In the genomic region with DNA sequence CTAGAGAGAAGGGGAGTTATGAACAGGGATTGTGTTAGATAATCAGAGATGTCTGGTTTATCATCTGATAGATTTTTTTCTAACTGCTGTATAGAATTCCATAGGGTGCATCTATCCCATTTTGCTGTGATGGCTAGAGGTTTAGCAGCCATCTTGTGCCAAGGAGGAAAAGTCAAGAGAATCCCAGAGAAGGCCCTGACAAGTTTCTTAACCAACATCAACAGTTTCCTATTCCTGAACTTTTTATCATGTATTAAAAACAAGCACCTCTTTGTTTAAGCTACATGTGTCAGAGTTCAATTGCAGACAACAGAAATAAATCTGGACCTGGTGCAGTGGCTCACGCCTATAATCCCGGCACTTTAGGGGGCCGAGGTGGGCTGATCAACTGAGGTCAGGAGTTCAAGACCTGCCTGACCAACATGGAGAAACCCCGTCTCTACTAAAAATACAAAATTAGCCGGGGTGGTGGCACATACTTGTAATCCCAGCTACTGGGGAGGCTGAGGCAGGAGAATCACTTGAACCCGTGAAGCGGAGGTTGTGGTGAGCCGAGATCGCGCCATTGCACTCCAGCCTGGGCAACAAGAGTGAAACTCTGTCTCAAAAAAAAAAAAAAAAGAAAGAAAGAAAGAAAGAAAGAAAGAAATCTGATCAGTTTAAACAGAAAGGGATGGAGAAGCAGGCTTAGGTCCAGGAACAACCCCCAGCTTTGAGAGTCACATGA, we compare ENCODE assay signal across 8 cellular contexts. TPM values are rescaled to one million over a fixed set of nuclear protein-coding genes. Genes with fewer than 3 reads are reported as not detected.
A peak's percentile ranks its signal among the peaks of the same experiment; 100 is the strongest.
DNase-seq lines count a peak whose midpoint lies in the region; ATAC-seq and TF ChIP-seq lines count a peak whose summit lies in the region.
"Not testable (repeated sequence)": the region's sequence is repeated elsewhere in the genome, so short reads cannot be mapped to it uniquely, and the experiment has no call there.
"Had no signal": no experiment of that assay in that cellular context is flagged by ENCODE, and none has a peak within 500 bp of the region (broad histone marks: within the 10 kb centered on the region; RNA-seq: fewer than 3 reads in every experiment).

No MANE protein-coding gene starts in this region.

- not testable (repeated sequence) for H3K36me3 Mint-ChIP-seq in IgD-negative memory B cell; activated CD8-positive, alpha-beta T cell treated with anti-CD3 and anti-CD28 coated beads for 36 hours (ENCODE audit: low read depth); central memory CD8-positive, alpha-beta T cell (ENCODE audit: insufficient read depth)

- not testable (repeated sequence) for H3K9me3 ChIP-seq in liver (ENCODE audit: control insufficient read depth in 4 of 4, low read length in 3 of 4); sigmoid colon

- ATAC-seq in activated CD8-positive, alpha-beta T cell treated with anti-CD3 and anti-CD28 coated beads for 36 hours; central memory CD8-positive, alpha-beta T cell (replicated peaks; ENCODE audit: extremely low read depth, poor library complexity, severe bottlenecking): not testable (repeated sequence)

- 83% methylated on average over 10 of the region's 10 CpGs for WGBS in liver
- 74 to 78% methylated on average over 10 of the region's 10 CpGs for WGBS in sigmoid colon, 2 donors

- not testable (repeated sequence) for TF ChIP-seq EP300 in sigmoid colon (IDR thresholded peaks at IDR 0.05)

- POLR2A ChIA-PET in activated CD8-positive, alpha-beta T cell treated with anti-CD3 and anti-CD28 coated beads for 36 hours (lab: Charles Lee) = interaction anchor here (0.9 to 2.0 kb wide), 3 partner anchors 37 to 95 kb away, joined by 3 to 7 read pairs (median 4); no protein-coding TSS in a partner anchor

- H3K4me1 Mint-ChIP-seq in IgD-negative memory B cell; central memory CD8-positive, alpha-beta T cell: not testable (repeated sequence)
- peaks cover 15% of the 10 kb centered on the region for H3K4me1 Mint-ChIP-seq in activated CD8-positive, alpha-beta T cell treated with anti-CD3 and anti-CD28 coated beads for 36 hours (ENCODE audit: low read depth)

- H3K36me3 ChIP-seq in liver (ENCODE audit: control insufficient read depth in 4 of 4, insufficient read depth in 3 of 4, low read depth in 1 of 4, low read length in 3 of 4); sigmoid colon: not testable (repeated sequence)

- not testable (repeated sequence) for H3K4me1 ChIP-seq in liver (ENCODE audit: control insufficient read depth in 4 of 4, insufficient read depth in 4 of 4, low read length in 3 of 4); sigmoid colon

- TF ChIP-seq RAD21 in liver (IDR thresholded peaks at IDR 0.05) = not testable (repeated sequence)

- not testable (repeated sequence) for TF ChIP-seq POLR2A in sigmoid colon (IDR thresholded peaks at IDR 0.05)

- H3K4me3 Mint-ChIP-seq in IgD-negative memory B cell = peak overlapping the region in 3 of 4 donors; percentile 63 to 88 (median 83)
- not testable (repeated sequence) for H3K4me3 Mint-ChIP-seq in activated CD8-positive, alpha-beta T cell treated with anti-CD3 and anti-CD28 coated beads for 36 hours
- peak overlapping the region; percentile 46 for H3K4me3 Mint-ChIP-seq in central memory CD8-positive, alpha-beta T cell

- H3K9me3 Mint-ChIP-seq in IgD-negative memory B cell; activated CD8-positive, alpha-beta T cell treated with anti-CD3 and anti-CD28 coated beads for 36 hours; central memory CD8-positive, alpha-beta T cell: not testable (repeated sequence)

- H3K27me3 ChIP-seq in liver (ENCODE audit: control insufficient read depth in 4 of 4, insufficient read depth in 4 of 4, low read length in 3 of 4) = not testable (repeated sequence)
- H3K27me3 ChIP-seq in sigmoid colon = peaks cover 0 to 18% (median 15%) of the 10 kb centered on the region in 3 donors

- intact Hi-C loops in activated CD8-positive, alpha-beta T cell treated with anti-CD3 and anti-CD28 coated beads for 36 hours (cut with micrococcal nuclease); sigmoid colon (cut with DNase I): not testable (repeated sequence)

- H3K4me3 ChIP-seq in liver (ENCODE audit: low read depth in 1 of 3, low read length in 3 of 3); sigmoid colon: not testable (repeated sequence)

- H3K27ac ChIP-seq in liver (ENCODE audit: low read depth in 1 of 2, low read length in 2 of 2) (peak overlapping the region; percentile 17 to 23), sigmoid colon (peak overlapping the region; percentile 4 to 56 (median 28))

- H3K27me3 Mint-ChIP-seq in IgD-negative memory B cell; activated CD8-positive, alpha-beta T cell treated with anti-CD3 and anti-CD28 coated beads for 36 hours; central memory CD8-positive, alpha-beta T cell: not testable (repeated sequence)

- peak overlapping the region in 2 of 3 donors; percentile 69 to 76 for H3K27ac Mint-ChIP-seq in IgD-negative memory B cell
- H3K27ac Mint-ChIP-seq in activated CD8-positive, alpha-beta T cell treated with anti-CD3 and anti-CD28 coated beads for 36 hours = peak overlapping the region; percentile 83
- not testable (repeated sequence) for H3K27ac Mint-ChIP-seq in central memory CD8-positive, alpha-beta T cell (ENCODE audit: low read depth)

- CTCF ChIA-PET in activated CD8-positive, alpha-beta T cell treated with anti-CD3 and anti-CD28 coated beads for 36 hours (lab: Charles Lee) = interaction anchor here (0.9 to 3.7 kb wide), 14 partner anchors 10 to 461 kb away, joined by 3 to 21 read pairs (median 4); a partner anchor contains a TSS

- not testable (repeated sequence) for DNase-seq in activated CD8-positive, alpha-beta T cell treated with anti-CD3 and anti-CD28 coated beads for 36 hours; central memory CD8-positive, alpha-beta T cell (ENCODE audit: low spot score in 2 of 2); sigmoid colon

- H3K9ac ChIP-seq in liver (ENCODE audit: low read depth in 1 of 2, low read length in 2 of 2) = not testable (repeated sequence)

- TF ChIP-seq CTCF in activated CD8-positive, alpha-beta T cell treated with anti-CD3 and anti-CD28 coated beads for 36 hours (IDR thresholded peaks at IDR 0.05); liver (IDR thresholded peaks at IDR 0.05; ENCODE audit: low read depth, low read length, missing input control); sigmoid colon (IDR thresholded peaks at IDR 0.05): not testable (repeated sequence)

RNA-seq across cellular contexts. Expression of a gene that starts 2.4 kb away (rescaled TPM):
- polyA plus RNA-seq in IgD-negative memory B cell (not detected), liver (not detected), sigmoid colon (under 1 TPM in 1 of 3 donors, not detected in 2; 0.16 TPM)
- total RNA-seq in activated CD8-positive, alpha-beta T cell treated with anti-CD3 and anti-CD28 coated beads for 36 hours = not detected
- total RNA-seq in liver (not detected), sigmoid colon (not detected)
- total RNA-seq: NCI-H460 had no signal
- polyA plus RNA-seq: aorta had no signal

RNA-seq across cellular contexts. Expression of a gene that starts 21.8 kb away (rescaled TPM):
- polyA plus RNA-seq in IgD-negative memory B cell = not detected
- not detected for total RNA-seq in activated CD8-positive, alpha-beta T cell treated with anti-CD3 and anti-CD28 coated beads for 36 hours
- total RNA-seq in liver = 1 to 10 TPM; 7.5 to 7.9 TPM
- polyA plus RNA-seq in liver = 1 to 10 TPM; 3.1 to 4.7 TPM
- total RNA-seq in sigmoid colon = 100 to 1,000 TPM in 1 of 4 donors, 10 to 100 TPM in 3; 63.0 to 113 (median 70.9) TPM
- 10 to 100 TPM; 12.5 to 83.6 (median 24.6) TPM for polyA plus RNA-seq in sigmoid colon
- total RNA-seq: mesothelial cell of epicardium, NCI-H460 had no signal

RNA-seq across cellular contexts. Expression of a gene that starts 36.9 kb away (rescaled TPM):
- polyA plus RNA-seq in IgD-negative memory B cell (not detected), liver (under 1 TPM; 0.06 to 0.33 TPM), sigmoid colon (under 1 TPM in 1 of 3 donors, not detected in 2; 0.36 TPM)
- total RNA-seq in activated CD8-positive, alpha-beta T cell treated with anti-CD3 and anti-CD28 coated beads for 36 hours = under 1 TPM; 0.40 to 0.43 TPM
- total RNA-seq in liver (under 1 TPM; 0.33 to 0.70 TPM), sigmoid colon (under 1 TPM in 2 of 4 donors, not detected in 2; 0.28 to 0.36 TPM)

Comparison
In these comparisons a context has a peak if more than half of its experiments do, and no peak if none do; other contexts are left out.
1. RNA of a gene that starts 21.8 kb away (total RNA-seq): 63.0 to 113 TPM in sigmoid colon and 7.5 to 7.9 TPM in liver; not detected in activated CD8-positive, alpha-beta T cell treated with anti-CD3 and anti-CD28 coated beads for 36 hours; every median in the first group is over 4 times any median in the second.